Comparison of ENCODE assay signal across 2 cellular contexts in genomic region chr16:88347656-88348376, GRCh38.
TF ChIP-seq lines count a peak whose summit lies in the region.

No MANE protein-coding gene starts in this region.

TF ChIP-seq in SK-N-SH, 30 proteins besides CTCF, POLR2A, EP300 and RAD21:
- TF ChIP-seq RCOR1 (IDR thresholded peaks at IDR 0.05; ENCODE audit: low read length) (no peak), PBX3 (IDR thresholded peaks at IDR 0.05) (no peak), NFIC (IDR thresholded peaks at IDR 0.05; ENCODE audit: borderline replicate concordance) (no peak), TEAD4 (IDR thresholded peaks at IDR 0.05; ENCODE audit: borderline replicate concordance, insufficient read depth) (no peak), YY1 (IDR thresholded peaks at IDR 0.05; ENCODE audit: low read depth) (no peak)

TF ChIP-seq in SK-N-SH treated with all-trans-retinoic acid at 6 μM for 48 hours, 23 proteins besides CTCF, POLR2A, EP300 and RAD21:
- no peak for TF ChIP-seq CSRNP3 (CRISPR knock-in tag; IDR thresholded peaks at IDR 0.05)
- TF ChIP-seq PPARA (CRISPR knock-in tag; IDR thresholded peaks at IDR 0.05; ENCODE audit: borderline replicate concordance): no peak
- TF ChIP-seq ZNF70 (CRISPR knock-in tag; IDR thresholded peaks at IDR 0.05): no peak
- no peak for TF ChIP-seq ZFP30 (CRISPR knock-in tag; IDR thresholded peaks at IDR 0.05)
- TF ChIP-seq TSHZ2 (CRISPR knock-in tag; IDR thresholded peaks at IDR 0.05): no peak
- no peak for TF ChIP-seq RARB (CRISPR knock-in tag; IDR thresholded peaks at IDR 0.05)
- no peak for TF ChIP-seq ZNF565 (CRISPR knock-in tag; conservative IDR thresholded peaks at IDR 0.05; ENCODE audit: low read depth)
- no peak for TF ChIP-seq ZC3H10 (CRISPR knock-in tag; IDR thresholded peaks at IDR 0.05)
- TF ChIP-seq TCF4 (CRISPR knock-in tag; IDR thresholded peaks at IDR 0.05; ENCODE audit: borderline replicate concordance): no peak
- no peak for TF ChIP-seq ARNTL (CRISPR knock-in tag; IDR thresholded peaks at IDR 0.05; ENCODE audit: borderline replicate concordance, low read depth)
- TF ChIP-seq PATZ1 (CRISPR knock-in tag; IDR thresholded peaks at IDR 0.05; ENCODE audit: borderline replicate concordance): no peak
- no peak for TF ChIP-seq ISL1 (CRISPR knock-in tag; IDR thresholded peaks at IDR 0.05)
- no peak for TF ChIP-seq CSDC2 (CRISPR knock-in tag; IDR thresholded peaks at IDR 0.05)
